1 cellular context compared by ENCODE assay signal in the genomic region with DNA sequence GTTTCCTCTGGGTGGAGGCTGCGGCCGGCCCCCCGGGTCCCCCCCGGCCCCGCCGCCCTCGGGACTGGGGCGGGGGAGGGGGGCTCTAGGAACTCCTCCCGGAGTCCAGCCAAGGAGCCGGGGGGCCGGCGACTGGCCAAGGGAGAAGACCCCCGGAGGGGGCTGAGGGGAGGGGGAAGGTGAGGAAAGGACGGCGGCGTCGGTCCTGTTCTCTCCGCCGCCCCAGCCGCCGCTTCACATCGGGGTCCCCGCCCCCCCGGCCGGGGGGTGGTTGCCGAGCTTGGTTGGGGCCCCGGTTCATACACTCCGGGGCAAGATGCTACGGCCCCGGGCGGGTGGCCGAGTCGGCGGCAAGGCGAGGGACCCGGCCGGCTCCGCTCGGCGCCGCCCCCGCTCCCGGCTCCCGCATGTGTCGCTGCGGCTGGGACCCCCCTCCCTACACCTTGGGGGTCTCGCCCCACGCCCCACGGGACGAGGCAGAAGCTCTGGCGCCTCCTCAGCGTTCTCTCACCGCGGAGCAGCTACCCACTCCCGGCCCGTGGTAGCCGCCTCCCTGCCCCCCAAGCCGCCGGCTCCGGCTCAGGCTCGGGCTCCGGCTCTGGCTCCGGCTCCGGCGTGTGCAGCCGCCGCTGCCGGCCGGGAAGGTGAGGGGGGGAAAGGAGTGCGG.
TF ChIP-seq lines count a peak whose summit lies in the region.

No MANE protein-coding gene starts in this region.

TF ChIP-seq in GM23338, 12 proteins besides CTCF, POLR2A, EP300 and RAD21 (continued from another document):
- TF ChIP-seq, protein P1, sequence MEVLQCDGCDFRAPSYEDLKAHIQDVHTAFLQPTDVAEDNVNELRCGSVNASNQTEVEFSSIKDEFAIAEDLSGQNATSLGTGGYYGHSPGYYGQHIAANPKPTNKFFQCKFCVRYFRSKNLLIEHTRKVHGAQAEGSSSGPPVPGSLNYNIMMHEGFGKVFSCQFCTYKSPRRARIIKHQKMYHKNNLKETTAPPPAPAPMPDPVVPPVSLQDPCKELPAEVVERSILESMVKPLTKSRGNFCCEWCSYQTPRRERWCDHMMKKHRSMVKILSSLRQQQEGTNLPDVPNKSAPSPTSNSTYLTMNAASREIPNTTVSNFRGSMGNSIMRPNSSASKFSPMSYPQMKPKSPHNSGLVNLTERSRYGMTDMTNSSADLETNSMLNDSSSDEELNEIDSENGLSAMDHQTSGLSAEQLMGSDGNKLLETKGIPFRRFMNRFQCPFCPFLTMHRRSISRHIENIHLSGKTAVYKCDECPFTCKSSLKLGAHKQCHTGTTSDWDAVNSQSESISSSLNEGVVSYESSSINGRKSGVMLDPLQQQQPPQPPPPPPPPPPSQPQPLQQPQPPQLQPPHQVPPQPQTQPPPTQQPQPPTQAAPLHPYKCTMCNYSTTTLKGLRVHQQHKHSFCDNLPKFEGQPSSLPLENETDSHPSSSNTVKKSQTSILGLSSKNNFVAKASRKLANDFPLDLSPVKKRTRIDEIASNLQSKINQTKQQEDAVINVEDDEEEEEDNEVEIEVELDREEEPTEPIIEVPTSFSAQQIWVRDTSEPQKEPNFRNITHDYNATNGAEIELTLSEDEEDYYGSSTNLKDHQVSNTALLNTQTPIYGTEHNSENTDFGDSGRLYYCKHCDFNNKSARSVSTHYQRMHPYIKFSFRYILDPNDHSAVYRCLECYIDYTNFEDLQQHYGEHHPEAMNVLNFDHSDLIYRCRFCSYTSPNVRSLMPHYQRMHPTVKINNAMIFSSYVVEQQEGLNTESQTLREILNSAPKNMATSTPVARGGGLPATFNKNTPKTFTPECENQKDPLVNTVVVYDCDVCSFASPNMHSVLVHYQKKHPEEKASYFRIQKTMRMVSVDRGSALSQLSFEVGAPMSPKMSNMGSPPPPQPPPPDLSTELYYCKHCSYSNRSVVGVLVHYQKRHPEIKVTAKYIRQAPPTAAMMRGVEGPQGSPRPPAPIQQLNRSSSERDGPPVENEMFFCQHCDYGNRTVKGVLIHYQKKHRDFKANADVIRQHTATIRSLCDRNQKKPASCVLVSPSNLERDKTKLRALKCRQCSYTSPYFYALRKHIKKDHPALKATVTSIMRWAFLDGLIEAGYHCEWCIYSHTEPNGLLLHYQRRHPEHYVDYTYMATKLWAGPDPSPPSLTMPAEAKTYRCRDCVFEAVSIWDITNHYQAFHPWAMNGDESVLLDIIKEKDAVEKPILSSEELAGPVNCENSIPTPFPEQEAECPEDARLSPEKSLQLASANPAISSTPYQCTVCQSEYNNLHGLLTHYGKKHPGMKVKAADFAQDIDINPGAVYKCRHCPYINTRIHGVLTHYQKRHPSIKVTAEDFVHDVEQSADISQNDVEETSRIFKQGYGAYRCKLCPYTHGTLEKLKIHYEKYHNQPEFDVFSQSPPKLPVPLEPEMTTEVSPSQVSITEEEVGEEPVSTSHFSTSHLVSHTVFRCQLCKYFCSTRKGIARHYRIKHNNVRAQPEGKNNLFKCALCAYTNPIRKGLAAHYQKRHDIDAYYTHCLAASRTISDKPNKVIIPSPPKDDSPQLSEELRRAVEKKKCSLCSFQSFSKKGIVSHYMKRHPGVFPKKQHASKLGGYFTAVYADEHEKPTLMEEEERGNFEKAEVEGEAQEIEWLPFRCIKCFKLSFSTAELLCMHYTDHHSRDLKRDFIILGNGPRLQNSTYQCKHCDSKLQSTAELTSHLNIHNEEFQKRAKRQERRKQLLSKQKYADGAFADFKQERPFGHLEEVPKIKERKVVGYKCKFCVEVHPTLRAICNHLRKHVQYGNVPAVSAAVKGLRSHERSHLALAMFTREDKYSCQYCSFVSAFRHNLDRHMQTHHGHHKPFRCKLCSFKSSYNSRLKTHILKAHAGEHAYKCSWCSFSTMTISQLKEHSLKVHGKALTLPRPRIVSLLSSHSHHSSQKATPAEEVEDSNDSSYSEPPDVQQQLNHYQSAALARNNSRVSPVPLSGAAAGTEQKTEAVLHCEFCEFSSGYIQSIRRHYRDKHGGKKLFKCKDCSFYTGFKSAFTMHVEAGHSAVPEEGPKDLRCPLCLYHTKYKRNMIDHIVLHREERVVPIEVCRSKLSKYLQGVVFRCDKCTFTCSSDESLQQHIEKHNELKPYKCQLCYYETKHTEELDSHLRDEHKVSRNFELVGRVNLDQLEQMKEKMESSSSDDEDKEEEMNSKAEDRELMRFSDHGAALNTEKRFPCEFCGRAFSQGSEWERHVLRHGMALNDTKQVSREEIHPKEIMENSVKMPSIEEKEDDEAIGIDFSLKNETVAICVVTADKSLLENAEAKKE (CRISPR knock-in tag; IDR thresholded peaks at IDR 0.05): no peak
- TF ChIP-seq CREB1 (CRISPR knock-in tag; IDR thresholded peaks at IDR 0.05; ENCODE audit: low read depth) (no peak), STAT1 (IDR thresholded peaks at IDR 0.05; ENCODE audit: unreplicated experiment) (no peak), NANOG (IDR thresholded peaks at IDR 0.05; ENCODE audit: borderline replicate concordance) (no peak), EZH2 (IDR thresholded peaks at IDR 0.05; ENCODE audit: low read depth, unreplicated experiment) (no peak), POLR2AphosphoS5 (IDR thresholded peaks at IDR 0.05; ENCODE audit: low read depth) (no peak), EZH2phosphoT487 (IDR thresholded peaks at IDR 0.05; ENCODE audit: unreplicated experiment) (no peak)
- TF ChIP-seq, protein P2, sequence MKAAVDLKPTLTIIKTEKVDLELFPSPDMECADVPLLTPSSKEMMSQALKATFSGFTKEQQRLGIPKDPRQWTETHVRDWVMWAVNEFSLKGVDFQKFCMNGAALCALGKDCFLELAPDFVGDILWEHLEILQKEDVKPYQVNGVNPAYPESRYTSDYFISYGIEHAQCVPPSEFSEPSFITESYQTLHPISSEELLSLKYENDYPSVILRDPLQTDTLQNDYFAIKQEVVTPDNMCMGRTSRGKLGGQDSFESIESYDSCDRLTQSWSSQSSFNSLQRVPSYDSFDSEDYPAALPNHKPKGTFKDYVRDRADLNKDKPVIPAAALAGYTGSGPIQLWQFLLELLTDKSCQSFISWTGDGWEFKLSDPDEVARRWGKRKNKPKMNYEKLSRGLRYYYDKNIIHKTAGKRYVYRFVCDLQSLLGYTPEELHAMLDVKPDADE (IDR thresholded peaks at IDR 0.05): no peak
